ENCODE assay signal across 10 cellular contexts in the genomic region with DNA sequence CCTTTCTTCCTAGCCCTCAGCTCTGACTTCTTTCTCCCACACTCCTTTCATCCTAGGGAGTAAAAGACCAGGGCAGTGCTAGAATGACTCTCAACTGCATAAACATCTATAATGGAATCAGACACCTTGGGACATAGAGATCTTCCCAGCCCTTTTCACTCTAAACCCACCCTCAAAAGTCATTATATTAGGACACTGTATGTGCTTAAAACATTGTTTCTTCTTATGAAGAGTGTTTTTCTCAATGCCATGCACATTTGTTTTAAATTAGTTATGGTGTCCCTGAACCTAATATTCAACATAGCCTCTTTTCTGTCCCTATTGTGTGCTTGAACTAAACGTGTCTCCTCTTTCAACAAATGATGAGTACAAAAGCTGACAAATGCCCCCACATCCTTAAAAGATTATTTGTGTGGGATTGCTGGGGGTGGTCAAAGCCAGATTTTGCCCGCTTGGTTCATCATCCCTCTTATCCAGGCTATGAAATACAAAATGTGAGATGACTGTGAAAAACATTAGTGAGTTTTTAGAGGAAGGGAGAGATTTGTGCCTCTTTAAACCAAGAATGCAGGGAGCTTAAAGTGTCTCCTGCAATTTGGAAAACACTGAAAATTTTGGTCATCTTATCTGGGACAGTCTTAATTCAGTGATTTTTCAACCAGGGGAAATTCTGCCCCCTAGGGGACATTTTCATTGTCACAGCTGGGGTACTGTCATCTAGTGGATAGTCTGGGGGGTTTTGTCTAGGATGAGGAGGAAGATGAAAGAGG. TPM values are rescaled to one million over a fixed set of nuclear protein-coding genes. Genes with fewer than 3 reads are reported as not detected.
DNase-seq lines count a peak whose midpoint lies in the region; ATAC-seq and TF ChIP-seq lines count a peak whose summit lies in the region.
"Had no signal": no experiment of that assay in that cellular context is flagged by ENCODE, and none has a peak within 500 bp of the region (broad histone marks: within the 10 kb centered on the region; RNA-seq: fewer than 3 reads in every experiment).

No MANE protein-coding gene starts in this region.

- H4K20me1 ChIP-seq in MM.1S (ENCODE audit: insufficient read depth, low read length) = no peaks in the 10 kb centered on the region

- no peak overlapping the region for H3K27ac Mint-ChIP-seq in immature natural killer cell

- DNase-seq in AG04450 (ENCODE audit: low read depth, low spot score) = no peak
- DNase-seq in MM.1S = peak; percentile 30
- peak; percentile 25 to 54 for DNase-seq in cardiac fibroblast (ENCODE audit: low read depth in 2 of 2)
- no peak for DNase-seq in psoas muscle
- DNase-seq in immature natural killer cell = no peak

- H3F3A ChIP-seq in MM.1S (ENCODE audit: insufficient read depth, low read length) = no peaks in the 10 kb centered on the region

- H3K27me3 Mint-ChIP-seq in immature natural killer cell (ENCODE audit: low read depth in 3 of 3) = peaks cover 0 to 6% (median 3%) of the 10 kb centered on the region in 3 donors

- H3K9me2 ChIP-seq in MM.1S (replicated peaks; ENCODE audit: insufficient read depth, low read length) = no peaks in the 10 kb centered on the region

- H3K27me3 ChIP-seq in AG04450 (ENCODE audit: control insufficient read depth, insufficient read depth, low read length) = no peaks in the 10 kb centered on the region
- H3K27me3 ChIP-seq in MM.1S (replicated peaks; ENCODE audit: insufficient read depth, low read length) = no peaks in the 10 kb centered on the region
- no peaks in the 10 kb centered on the region for H3K27me3 ChIP-seq in psoas muscle (ENCODE audit: insufficient read depth in 3 of 3, low read length in 2 of 3)

- H3K79me2 ChIP-seq in MM.1S (ENCODE audit: low read length) = no peaks in the 10 kb centered on the region

- ATAC-seq in psoas muscle (no peak), HG03571 (IDR thresholded peaks at IDR 0.05; ENCODE audit: unreplicated experiment) (no peak), HG02870 (IDR thresholded peaks at IDR 0.05; ENCODE audit: unreplicated experiment) (no peak)

- H3K27ac ChIP-seq in AG04450 (ENCODE audit: low read depth, low read length) = no peak overlapping the region
- no peak overlapping the region for H3K27ac ChIP-seq in MM.1S (ENCODE audit: low read length)
- H3K27ac ChIP-seq in psoas muscle = no peak overlapping the region

- 29 to 60% (median 32%) methylated on average over 2 of the region's 2 CpGs for WGBS in psoas muscle, 3 donors

- TF ChIP-seq CTCF in AG04450 (IDR thresholded peaks at IDR 0.05; ENCODE audit: low read depth, low read length) = peak; percentile 60
- TF ChIP-seq CTCF in GM12872 (IDR thresholded peaks at IDR 0.05; ENCODE audit: insufficient read depth, low read depth, low read length) = peak; percentile 67
- TF ChIP-seq CTCF in MM.1S (IDR thresholded peaks at IDR 0.05; ENCODE audit: low read length) = peak; percentile 67
- TF ChIP-seq CTCF in cardiac fibroblast (IDR thresholded peaks at IDR 0.05; ENCODE audit: low read depth, low read length) = peak; percentile 63
- peak; percentile 15 for TF ChIP-seq CTCF in psoas muscle (IDR thresholded peaks at IDR 0.05)

- no peak overlapping the region for H2AFZ ChIP-seq in MM.1S (ENCODE audit: low read length)

- no peak overlapping the region for H3K4me3 ChIP-seq in AG04450 (ENCODE audit: low read depth, low read length)
- H3K4me3 ChIP-seq in MM.1S (ENCODE audit: low read length) = no peak overlapping the region
- no peak overlapping the region for H3K4me3 ChIP-seq in cardiac fibroblast (replicated peaks in 1 of 2; ENCODE audit: low read depth in 2 of 2, low read length in 2 of 2)
- H3K4me3 ChIP-seq in psoas muscle = no peak overlapping the region

- POLR2A ChIA-PET in AG04450 (lab: Yijun Ruan, JAX) = no interaction called here

- intact Hi-C loops in psoas muscle (cut with DNase I) = no loop called here

- no peaks in the 10 kb centered on the region for H3K36me3 Mint-ChIP-seq in immature natural killer cell

- no peak overlapping the region for H3K9ac ChIP-seq in MM.1S (ENCODE audit: low read length)

- H3K9me3 ChIP-seq in AG04450 (ENCODE audit: control insufficient read depth, insufficient read depth, low read length) (no peaks in the 10 kb centered on the region), MM.1S (replicated peaks; ENCODE audit: insufficient read depth, low read length) (no peaks in the 10 kb centered on the region), psoas muscle (no peaks in the 10 kb centered on the region)

- no peaks in the 10 kb centered on the region for H3K4me1 ChIP-seq in MM.1S (ENCODE audit: low read length)
- no peaks in the 10 kb centered on the region for H3K4me1 ChIP-seq in psoas muscle

- H3K4me2 ChIP-seq in MM.1S (ENCODE audit: low read depth, low read length) = no peak overlapping the region

- H3K4me1 Mint-ChIP-seq in immature natural killer cell = no peaks in the 10 kb centered on the region

- no peak overlapping the region for H3K4me3 Mint-ChIP-seq in immature natural killer cell

- no peaks in the 10 kb centered on the region for H3K36me3 ChIP-seq in MM.1S (replicated peaks; ENCODE audit: insufficient read depth, low read length)
- no peaks in the 10 kb centered on the region for H3K36me3 ChIP-seq in psoas muscle (ENCODE audit: insufficient read depth in 1 of 2, low read depth in 1 of 2)

- CTCF ChIA-PET in AG04450 (lab: Charles Lee) = interaction anchor here (0.6 to 10.8 kb wide), 13 partner anchors 8 to 489 kb away, joined by 3 to 96 read pairs (median 3); a partner anchor contains a TSS

- no peaks in the 10 kb centered on the region for H3K9me3 Mint-ChIP-seq in immature natural killer cell

RNA-seq across cellular contexts. Expression of a gene that starts 29.0 kb away (rescaled TPM):
- polyA plus RNA-seq in AG04450 (2011; rRNA removed) (not detected in 2 replicates), psoas muscle (under 1 TPM in 2 of 3 donors, not detected in 1; 0.03 TPM), immature natural killer cell (not detected)
- polyA minus RNA-seq in AG04450 (2011; rRNA and poly(A)+ RNA removed) = not detected in 2 replicates
- total RNA-seq in psoas muscle = not detected
- total RNA-seq: glomerular endothelial cell had no signal

RNA-seq across cellular contexts. Expression of a gene that starts 36.4 kb away (rescaled TPM):
- not detected in 2 replicates for polyA plus RNA-seq in AG04450 (2011; rRNA removed)
- polyA minus RNA-seq in AG04450 (2011; rRNA and poly(A)+ RNA removed) = not detected in 2 replicates
- total RNA-seq in psoas muscle = not detected
- polyA plus RNA-seq in psoas muscle = not detected
- not detected for polyA plus RNA-seq in immature natural killer cell
- total RNA-seq: glomerular endothelial cell, urinary bladder had no signal
- polyA plus RNA-seq: urinary bladder had no signal

Comparison
In these comparisons a context has a peak if more than half of its experiments do, and no peak if none do; other contexts are left out.
1. DNase-seq: peak in MM.1S (single experiment) and cardiac fibroblast (2 of 2); none in AG04450 (single experiment), psoas muscle (0 of 2) and immature natural killer cell (0 of 3).
2. CTCF ChIP-seq: peak in every context shown above with its lines; median percentile 67 in GM12872; 67 in MM.1S; 63 in cardiac fibroblast; 60 in AG04450; 15 in psoas muscle.